In genomic region chr14:104677506-104678332, GRCh38 we compare ENCODE assay signal across 2 cellular contexts.
A peak's percentile ranks its signal among the peaks of the same experiment; 100 is the strongest.
TF ChIP-seq lines count a peak whose summit lies in the region.

No MANE protein-coding gene starts in this region.

TF ChIP-seq in K562, 482 proteins besides CTCF, POLR2A, EP300 and RAD21 (continued from another document and continues in another):
- TF ChIP-seq ZBTB34 (CRISPR knock-in tag; IDR thresholded peaks at IDR 0.05) (no peak), ZNF444 (CRISPR knock-in tag; IDR thresholded peaks at IDR 0.05) (no peak), NR4A1 (CRISPR knock-in tag; IDR thresholded peaks at IDR 0.05) (no peak), NR4A1 (tag; IDR thresholded peaks at IDR 0.05) (peak; percentile 90; the same call in 1 of the 2 replicates), KDM1A (IDR thresholded peaks at IDR 0.05) (no peak), ZNF507 (tag; conservative IDR thresholded peaks at IDR 0.05) (no peak), RBM39 (optimal IDR thresholded peaks at IDR 0.05; ENCODE audit: low read depth, low read length) (no peak), MYC (IDR thresholded peaks at IDR 0.05; ENCODE audit: low read depth, low read length) (peak; percentile 68), MYC (CRISPR knock-in tag; IDR thresholded peaks at IDR 0.05; ENCODE audit: borderline replicate concordance, low read depth) (no peak), POLR2G (IDR thresholded peaks at IDR 0.05; ENCODE audit: low read depth, low read length) (peak; percentile 90), NFIC (IDR thresholded peaks at IDR 0.05) (0 out of 2 replicates have a peak, but pooled peaks have one; percentile 7), CEBPB (tag; IDR thresholded peaks at IDR 0.05) (no peak), SIRT6 (IDR thresholded peaks at IDR 0.05; ENCODE audit: low read depth, low read length) (no peak), DLX4 (CRISPR knock-in tag; IDR thresholded peaks at IDR 0.05) (no peak), RNF2 (IDR thresholded peaks at IDR 0.05) (peak; percentile 38; the same call in 1 of the 2 replicates), ETS1 (conservative IDR thresholded peaks at IDR 0.05; ENCODE audit: control insufficient read depth, low read depth, low read length) (no peak; the same call in 1 of the 2 replicates), USF2 (CRISPR knock-in tag; IDR thresholded peaks at IDR 0.05) (no peak), SAP30 (IDR thresholded peaks at IDR 0.05; ENCODE audit: borderline replicate concordance, insufficient read depth, low read depth, low read length, poor library complexity, severe bottlenecking) (no peak), CREB5 (CRISPR knock-in tag; IDR thresholded peaks at IDR 0.05) (no peak), ZBTB26 (CRISPR knock-in tag; IDR thresholded peaks at IDR 0.05) (no peak), ZNF121 (CRISPR knock-in tag; conservative IDR thresholded peaks at IDR 0.05) (no peak), ZNF79 (CRISPR knock-in tag; IDR thresholded peaks at IDR 0.05; ENCODE audit: low read depth) (no peak), ZBTB1 (CRISPR knock-in tag; IDR thresholded peaks at IDR 0.05; ENCODE audit: borderline replicate concordance, low read depth) (0 out of 2 replicates have a peak, but pooled peaks have one; percentile 21), ZBED1 (IDR thresholded peaks at IDR 0.05) (no peak), HMBOX1 (IDR thresholded peaks at IDR 0.05) (no peak), NBN (IDR thresholded peaks at IDR 0.05; ENCODE audit: low read depth) (0 out of 2 replicates have a peak, but pooled peaks have one; percentile 35), ZNF232 (CRISPR knock-in tag; IDR thresholded peaks at IDR 0.05) (no peak), ZNF311 (CRISPR knock-in tag; IDR thresholded peaks at IDR 0.05) (no peak), NFE2 (IDR thresholded peaks at IDR 0.05; ENCODE audit: low read depth) (peak; percentile 96)

TF ChIP-seq in SK-N-SH treated with all-trans-retinoic acid at 6 μM for 48 hours, 23 proteins besides CTCF, POLR2A, EP300 and RAD21 (continued from another document):
- TF ChIP-seq TSHZ2 (CRISPR knock-in tag; IDR thresholded peaks at IDR 0.05) (no peak), BACH2 (CRISPR knock-in tag; IDR thresholded peaks at IDR 0.05; ENCODE audit: borderline replicate concordance) (no peak), ZNF8 (CRISPR knock-in tag; IDR thresholded peaks at IDR 0.05) (no peak), ZNF70 (CRISPR knock-in tag; IDR thresholded peaks at IDR 0.05) (no peak), ZNF565 (CRISPR knock-in tag; conservative IDR thresholded peaks at IDR 0.05; ENCODE audit: low read depth) (no peak), PATZ1 (CRISPR knock-in tag; IDR thresholded peaks at IDR 0.05; ENCODE audit: borderline replicate concordance) (no peak), ZFP30 (CRISPR knock-in tag; IDR thresholded peaks at IDR 0.05) (no peak)
TF ChIP-seq in SK-N-SH treated with all-trans-retinoic acid at 6 μM for 48 hours: peak in this region for 0.
